Comparison of ENCODE assay signal across 16 cellular contexts in genomic region chrX:1384738-1385250, GRCh38. TPM values are rescaled to one million over a fixed set of nuclear protein-coding genes. Genes with fewer than 3 reads are reported as not detected.
DNase-seq lines count a peak whose midpoint lies in the region; ATAC-seq and TF ChIP-seq lines count a peak whose summit lies in the region.
"Had no signal": no experiment of that assay in that cellular context is flagged by ENCODE, and none has a peak within 500 bp of the region (broad histone marks: within the 10 kb centered on the region; RNA-seq: fewer than 3 reads in every experiment).

No MANE protein-coding gene starts in this region.

- H2AFZ ChIP-seq in neuronal stem cell (ENCODE audit: low read length) = no peak overlapping the region

- H3K14ac ChIP-seq in neuronal stem cell (ENCODE audit: low read length) = no peak overlapping the region

- H3K27me3 Mint-ChIP-seq in central memory CD8-positive, alpha-beta T cell = no peaks in the 10 kb centered on the region
- H3K27me3 Mint-ChIP-seq: naive B cell had no signal

- H3K27ac ChIP-seq in neuronal stem cell (replicated peaks; ENCODE audit: low read length) = no peak overlapping the region

- peak overlapping the region; percentile 80 for H3K23ac ChIP-seq in neuronal stem cell (ENCODE audit: low read depth, low read length, poor library complexity)

- no CpG with 5 or more reads among the region's 18 CpGs for WGBS in neuronal stem cell (ENCODE audit: extremely low coverage in 2 of 2, insufficient read length in 2 of 2, insufficient replicate concordance in 1 of 2), 2 donors

- H2BK12ac ChIP-seq in neuronal stem cell (ENCODE audit: low read length) = no peak overlapping the region

- DNase-seq in D341Med (ENCODE audit: low spot score) = peak; percentile 20
- DNase-seq in central memory CD8-positive, alpha-beta T cell (ENCODE audit: low spot score in 2 of 2) = no peak
- DNase-seq in neuronal stem cell (ENCODE audit: low spot score) = no peak
- DNase-seq in COLO668 (lab: John Stamatoyannopoulos, UW; ENCODE audit: unreplicated experiment) = no peak
- DNase-seq: activated T-cell treated with anti-CD3 and anti-CD28 coated beads, Interleukin-2, amount 50 U/mL, for 4 hours; amniotic stem cell; naive B cell; NCI-H146; PC-3 had no signal

- H3K18ac ChIP-seq in neuronal stem cell (ENCODE audit: low read length) = no peak overlapping the region

- H2BK5ac ChIP-seq in neuronal stem cell (ENCODE audit: low read length) = no peak overlapping the region

- H3K79me1 ChIP-seq in neuronal stem cell (ENCODE audit: low read depth, low read length) = peaks cover 28% of the 10 kb centered on the region

- no peak overlapping the region for H2BK120ac ChIP-seq in neuronal stem cell (ENCODE audit: low read depth, low read length)

- no peak overlapping the region for H3K27ac Mint-ChIP-seq in central memory CD8-positive, alpha-beta T cell (ENCODE audit: low read depth)
- H3K27ac Mint-ChIP-seq: CD8-positive, alpha-beta T cell had no signal

- H3K4me3 ChIP-seq in neuronal stem cell (ENCODE audit: low read length in 2 of 2) = no peak overlapping the region

- no peaks in the 10 kb centered on the region for H3K9me3 ChIP-seq in neuronal stem cell (replicated peaks in 1 of 2; ENCODE audit: control insufficient read depth in 2 of 2, insufficient read depth in 1 of 2, low read depth in 1 of 2, low read length in 2 of 2)

- ATAC-seq in central memory CD8-positive, alpha-beta T cell (replicated peaks; ENCODE audit: extremely low read depth, poor library complexity, severe bottlenecking) = no peak
- ATAC-seq in GM19395 (IDR thresholded peaks at IDR 0.05; ENCODE audit: unreplicated experiment) = no peak
- no peak for ATAC-seq in GM21717 (IDR thresholded peaks at IDR 0.05; ENCODE audit: unreplicated experiment)
- ATAC-seq in HG03159 (IDR thresholded peaks at IDR 0.05; ENCODE audit: unreplicated experiment) = no peak
- ATAC-seq: activated CD4-positive, CD25-positive, alpha-beta regulatory T cell treated with anti-CD3 and anti-CD28 coated beads, Interleukin-2, amount 50 U/mL, for 24 hours; activated T-cell treated with anti-CD3 and anti-CD28 coated beads, Interleukin-2, amount 50 U/mL, for 4 hours; CD8-positive, alpha-beta T cell; HCT116; PC-3 had no signal

- H3K4me2 ChIP-seq in neuronal stem cell (ENCODE audit: insufficient read depth, low read length, poor library complexity, severe bottlenecking) = no peak overlapping the region

- TF ChIP-seq POLR2A in GM15510 (IDR thresholded peaks at IDR 0.05; ENCODE audit: borderline replicate concordance, extremely low read depth, insufficient read length) = peak; percentile 13

- no peak overlapping the region for H2AK5ac ChIP-seq in neuronal stem cell (ENCODE audit: low read depth, low read length)

- peaks cover 54 to 68% of the 10 kb centered on the region in 2 donors for H3K36me3 ChIP-seq in neuronal stem cell (replicated peaks in 1 of 2; ENCODE audit: control insufficient read depth in 2 of 2, insufficient read depth in 2 of 2, low read length in 2 of 2)

- H3K27me3 ChIP-seq in neuronal stem cell (ENCODE audit: control insufficient read depth in 3 of 3, insufficient read depth in 3 of 3, low read depth in 1 of 3, low read length in 3 of 3) = no peaks in the 10 kb centered on the region

- peaks cover 25% of the 10 kb centered on the region for H3K4me1 Mint-ChIP-seq in central memory CD8-positive, alpha-beta T cell

- H3K4ac ChIP-seq in neuronal stem cell (ENCODE audit: low read length) = no peak overlapping the region

- no peak overlapping the region for H4K91ac ChIP-seq in neuronal stem cell (ENCODE audit: low read depth, low read length, poor library complexity)

- H3K4me1 ChIP-seq in neuronal stem cell (ENCODE audit: control insufficient read depth in 2 of 2, insufficient read depth in 1 of 2, low read depth in 1 of 2, low read length in 2 of 2) = no peaks in the 10 kb centered on the region

- no peak overlapping the region for H4K8ac ChIP-seq in neuronal stem cell (ENCODE audit: low read depth, low read length)

- H3K9me3 Mint-ChIP-seq in central memory CD8-positive, alpha-beta T cell = no peaks in the 10 kb centered on the region
- H3K9me3 Mint-ChIP-seq: activated T-cell treated with anti-CD3 and anti-CD28 coated beads, Interleukin-2, amount 50 U/mL, for 4 hours; CD8-positive, alpha-beta T cell; naive B cell had no signal

- H2BK15ac ChIP-seq in neuronal stem cell (ENCODE audit: low read length) = no peak overlapping the region

- H3K36me3 Mint-ChIP-seq in central memory CD8-positive, alpha-beta T cell (ENCODE audit: insufficient read depth) = peaks cover 81% of the 10 kb centered on the region

- peak overlapping the region; percentile 26 for H3K4me3 Mint-ChIP-seq in central memory CD8-positive, alpha-beta T cell
- H3K4me3 Mint-ChIP-seq: activated T-cell treated with anti-CD3 and anti-CD28 coated beads, Interleukin-2, amount 50 U/mL, for 4 hours; CD8-positive, alpha-beta T cell had no signal

- no peak overlapping the region for H3K9ac ChIP-seq in neuronal stem cell (ENCODE audit: low read depth, low read length, poor library complexity)

RNA-seq across cellular contexts. Expression of gene SLC25A6, which starts 7.1 kb away (rescaled TPM):
- 415 TPM for polyA plus RNA-seq in neuronal stem cell (2013, experiment 1 of 2)
- 410 TPM for polyA plus RNA-seq in neuronal stem cell (2013, experiment 2 of 2)

RNA-seq across cellular contexts. Expression of gene IL3RA, which starts 48.2 kb away (rescaled TPM):
- polyA plus RNA-seq in neuronal stem cell (2013, experiment 1 of 2) = 0.03 TPM
- polyA plus RNA-seq in neuronal stem cell (2013, experiment 2 of 2) = 0.06 TPM
